11 cellular contexts compared by ENCODE assay signal in the genomic region with DNA sequence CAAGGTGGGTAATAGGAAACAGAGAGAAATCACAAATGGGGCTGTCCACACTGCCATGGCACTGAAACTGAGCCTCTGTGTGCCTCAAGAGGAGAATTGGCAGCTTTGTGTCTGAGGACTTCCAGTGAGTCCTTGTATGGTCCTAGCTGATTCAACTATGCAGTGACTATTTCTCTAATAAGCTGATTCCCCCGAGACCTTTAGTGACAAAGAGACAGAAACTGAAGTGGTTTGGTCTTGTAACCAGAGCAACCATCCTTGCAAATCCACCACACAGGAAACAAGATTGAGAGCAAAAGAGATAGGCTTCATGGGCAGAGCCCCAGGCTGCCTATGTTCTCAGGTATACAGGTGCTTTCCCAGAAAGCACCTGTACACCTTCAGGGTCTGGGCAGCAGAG.
DNase-seq lines count a peak whose midpoint lies in the region; ATAC-seq, FAIRE-seq and TF ChIP-seq lines count a peak whose summit lies in the region.
"Had no signal": no experiment of that assay in that cellular context is flagged by ENCODE, and none has a peak within 500 bp of the region (broad histone marks: within the 10 kb centered on the region; RNA-seq: fewer than 3 reads in every experiment).

No MANE protein-coding gene starts in this region.

- H3K27ac ChIP-seq in KMS-11: peak overlapping the region; percentile 57
- H3K27ac ChIP-seq in GM12878 (ENCODE audit: control insufficient read depth, insufficient read depth): no peak overlapping the region
- H3K27ac ChIP-seq in GM23248: no peak overlapping the region
- H3K27ac ChIP-seq: RWPE1 had no signal

- H3K4me1 ChIP-seq in KMS-11 (ENCODE audit: low read depth, poor library complexity, severe bottlenecking) (peaks cover 35% of the 10 kb centered on the region), GM12878 (ENCODE audit: control insufficient read depth, insufficient read depth, low read length) (peaks cover 5% of the 10 kb centered on the region; the same call in 1 of the 2 replicates), GM23248 (ENCODE audit: insufficient read depth) (peaks cover 3% of the 10 kb centered on the region; the same call in 1 of the 2 replicates)

- H3K36me3 ChIP-seq in KMS-11 (ENCODE audit: insufficient read depth): no peaks in the 10 kb centered on the region
- no peaks in the 10 kb centered on the region for H3K36me3 ChIP-seq in GM12878 (ENCODE audit: control insufficient read depth in 2 of 2, insufficient read depth in 2 of 2, low read length in 1 of 2)
- no peaks in the 10 kb centered on the region for H3K36me3 ChIP-seq in GM23248 (ENCODE audit: low read depth)

- H4K20me1 ChIP-seq in KMS-11 (ENCODE audit: insufficient read depth): no peaks in the 10 kb centered on the region
- H4K20me1 ChIP-seq in GM12878 (ENCODE audit: control insufficient read depth, insufficient read depth): no peaks in the 10 kb centered on the region
- H4K20me1 ChIP-seq in GM23248 (ENCODE audit: insufficient read depth): no peaks in the 10 kb centered on the region

- in situ Hi-C loops in GM12878 (cut with MboI): loop anchor here (10.0 kb wide), 1 partner anchor 534 kb away; no protein-coding TSS in a partner anchor
- in situ Hi-C loops in GM23248 (cut with MboI): no loop called here

- TF ChIP-seq CTCF in KMS-11 (conservative IDR thresholded peaks at IDR 0.05; ENCODE audit: low read depth, low read length): no peak
- no peak for TF ChIP-seq CTCF in GM12878 (IDR thresholded peaks at IDR 0.05 in 2 of 3, conservative IDR thresholded peaks at IDR 0.05 in 1 of 3; ENCODE audit: control insufficient read depth in 2 of 3, extremely low read depth in 1 of 3, insufficient read depth in 1 of 3, low read depth in 3 of 3, low read length in 3 of 3)

- H2AFZ ChIP-seq in KMS-11 (ENCODE audit: low read depth) (peak overlapping the region; percentile 19; the same call in 1 of the 2 replicates), GM12878 (ENCODE audit: control insufficient read depth, low read depth, low read length) (no peak overlapping the region), GM23248 (no peak overlapping the region)

- peak; percentile 87 for ATAC-seq in GM18907 (IDR thresholded peaks at IDR 0.05; ENCODE audit: unreplicated experiment)
- peak; percentile 69 for ATAC-seq in HG02678 (IDR thresholded peaks at IDR 0.05; ENCODE audit: unreplicated experiment)
- ATAC-seq in GM12878: peak; percentile 93

- intact Hi-C loops in GM12878 (cut with micrococcal nuclease; ENCODE audit: unreplicated experiment): no loop called here

- H3K9me3 ChIP-seq in GM12878 (replicated peaks; ENCODE audit: control insufficient read depth, insufficient read depth, low read length) (no peaks in the 10 kb centered on the region), GM23248 (ENCODE audit: low read depth) (no peaks in the 10 kb centered on the region)

- SMC1A ChIA-PET in GM12878 (lab: Charles Lee; ENCODE audit: uncharacterized antibody, unreplicated experiment): interaction anchor here (1.7 kb wide), 1 partner anchor 48 kb away, joined by 4 read pairs; no protein-coding TSS in a partner anchor

- H3F3A ChIP-seq in GM23248 (ENCODE audit: insufficient read depth): no peaks in the 10 kb centered on the region

- H3K79me2 ChIP-seq in KMS-11 (ENCODE audit: insufficient read depth, low read depth): no peaks in the 10 kb centered on the region
- H3K79me2 ChIP-seq in GM12878 (ENCODE audit: control insufficient read depth, insufficient read depth, low read length): no peaks in the 10 kb centered on the region
- H3K79me2 ChIP-seq in GM23248 (ENCODE audit: insufficient read depth): no peaks in the 10 kb centered on the region

- H3K27me3 ChIP-seq in KMS-11 (ENCODE audit: insufficient read depth, low read depth) (no peaks in the 10 kb centered on the region), GM12878 (replicated peaks in 1 of 2; ENCODE audit: control insufficient read depth in 2 of 2, insufficient read depth in 2 of 2, low read length in 1 of 2) (no peaks in the 10 kb centered on the region; a peak in 1 of 4 replicates), GM23248 (replicated peaks; ENCODE audit: insufficient read depth) (peaks cover 46% of the 10 kb centered on the region)

- no peaks in the 10 kb centered on the region for H3K9me2 ChIP-seq in GM23248 (ENCODE audit: insufficient read depth)

- POLR2A ChIA-PET in GM12878 (lab: Charles Lee): no interaction called here

- TF ChIP-seq POLR2A in GM12878 (IDR thresholded peaks at IDR 0.05; ENCODE audit: low read depth, low read length): no peak

- CTCF ChIA-PET in GM12878 (lab: Yijun Ruan, JAX): no interaction called here

- no peak overlapping the region for H3K9ac ChIP-seq in KMS-11
- no peak overlapping the region for H3K9ac ChIP-seq in GM12878 (ENCODE audit: control insufficient read depth, insufficient read depth, low read length)
- H3K9ac ChIP-seq in GM23248: no peak overlapping the region

- TF ChIP-seq EP300 in GM12878 (IDR thresholded peaks at IDR 0.05; ENCODE audit: borderline replicate concordance in 1 of 2, control insufficient read depth in 1 of 2, low read depth in 2 of 2, low read length in 2 of 2): peak in 1 of 2 experiments; percentile 32; a peak in 1 of 4 replicates

- peak overlapping the region; percentile 50 for H3K4me2 ChIP-seq in KMS-11
- no peak overlapping the region; the same call in 1 of the 2 replicates for H3K4me2 ChIP-seq in GM12878 (ENCODE audit: control insufficient read depth, insufficient read depth)
- no peak overlapping the region for H3K4me2 ChIP-seq in GM23248 (ENCODE audit: unreplicated experiment)

- TF ChIP-seq RAD21 in GM12878 (IDR thresholded peaks at IDR 0.05; ENCODE audit: insufficient read depth, low read depth, low read length): no peak

- FAIRE-seq in GM12878 (lab: Jason Lieb, UNC) (peak; percentile 7), frontal cortex (lab: Jason Lieb, UNC) (no peak)
- FAIRE-seq: GM12891 had no signal

- WGBS in GM12878 (ENCODE audit: insufficient coverage, insufficient replicate concordance, low lambda C conversion rate, missing lambda C conversion rate): 0% methylated on average over 1 of the region's 1 CpG
- 50 to 64% methylated on average over 1 of the region's 1 CpG for WGBS in GM23248 (ENCODE audit: low coverage in 1 of 2, low lambda C conversion rate in 2 of 2, missing lambda C conversion rate in 2 of 2), 2 experiments

- no peak overlapping the region for H3K4me3 ChIP-seq in KMS-11 (IDR thresholded peaks at IDR 0.05; ENCODE audit: insufficient read depth, low read depth, low read length)
- no peak overlapping the region for H3K4me3 ChIP-seq in GM12878
- no peak overlapping the region for H3K4me3 ChIP-seq in GM23248

- DNase-seq in GM12878 (ENCODE audit: low read depth, low spot score) (peak; percentile 36), GM23248 (no peak), frontal cortex (ENCODE audit: low spot score in 2 of 2) (no peak)
- no peak for DNase-seq in activated naive CD4-positive, alpha-beta T cell (lab: John Stamatoyannopoulos, UW)
- DNase-seq: NCI-H2171 treated with DMSO at 0.1 percent for 48 hours; stimulated activated CD4-positive, alpha-beta T cell treated with anti-CD3 and anti-CD28 coated beads, Interleukin-4, amount 100 ng/mL, for 4 hours had no signal

- no TSS peak for BruUV-seq in GM12878 (replicated peaks; lab: Mats Ljungman, UMichigan)

- RAD21 ChIA-PET in GM12878 (lab: Charles Lee; ENCODE audit: unreplicated experiment): no interaction called here

TF ChIP-seq in GM12878, 131 proteins besides CTCF, POLR2A, EP300 and RAD21 (continues in another document):
- peak; percentile 74 for TF ChIP-seq MEF2B (IDR thresholded peaks at IDR 0.05; ENCODE audit: partially characterized antibody, poor library complexity, severe bottlenecking)
- TF ChIP-seq, protein P1, sequence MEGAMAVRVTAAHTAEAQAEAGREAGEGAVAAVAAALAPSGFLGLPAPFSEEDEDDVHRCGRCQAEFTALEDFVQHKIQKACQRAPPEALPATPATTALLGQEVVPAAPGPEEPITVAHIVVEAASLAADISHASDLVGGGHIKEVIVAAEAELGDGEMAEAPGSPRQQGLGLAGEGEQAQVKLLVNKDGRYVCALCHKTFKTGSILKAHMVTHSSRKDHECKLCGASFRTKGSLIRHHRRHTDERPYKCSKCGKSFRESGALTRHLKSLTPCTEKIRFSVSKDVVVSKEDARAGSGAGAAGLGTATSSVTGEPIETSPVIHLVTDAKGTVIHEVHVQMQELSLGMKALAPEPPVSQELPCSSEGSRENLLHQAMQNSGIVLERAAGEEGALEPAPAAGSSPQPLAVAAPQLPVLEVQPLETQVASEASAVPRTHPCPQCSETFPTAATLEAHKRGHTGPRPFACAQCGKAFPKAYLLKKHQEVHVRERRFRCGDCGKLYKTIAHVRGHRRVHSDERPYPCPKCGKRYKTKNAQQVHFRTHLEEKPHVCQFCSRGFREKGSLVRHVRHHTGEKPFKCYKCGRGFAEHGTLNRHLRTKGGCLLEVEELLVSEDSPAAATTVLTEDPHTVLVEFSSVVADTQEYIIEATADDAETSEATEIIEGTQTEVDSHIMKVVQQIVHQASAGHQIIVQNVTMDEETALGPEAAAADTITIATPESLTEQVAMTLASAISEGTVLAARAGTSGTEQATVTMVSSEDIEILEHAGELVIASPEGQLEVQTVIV (IDR thresholded peaks at IDR 0.05; ENCODE audit: borderline replicate concordance, partially characterized antibody): no peak
